In genomic region chrX:137565921-137566745, GRCh38 we compare ENCODE assay signal across 8 cellular contexts. TPM values are rescaled to one million over a fixed set of nuclear protein-coding genes. Genes with fewer than 3 reads are reported as not detected.
DNase-seq lines count a peak whose midpoint lies in the region; ATAC-seq and TF ChIP-seq lines count a peak whose summit lies in the region.

Gene ZIC3, plus strand, starts transcription at chrX:137566127. Its CDS starts 565 bp downstream, at chrX:137566692.

- DNase-seq in H7 (peak; percentile 98), SK-N-MC (ENCODE audit: low read depth, low spot score) (no peak), fibroblast of pulmonary artery (ENCODE audit: low read depth) (peak; percentile 17)

- no peak within 1 kb of the TSS for H3K9ac ChIP-seq in SK-N-MC (ENCODE audit: insufficient read length)

- H3K4me3 Mint-ChIP-seq in nephron: peak within 1 kb of the TSS; percentile 80 to 89 (median 88)

- peaks cover 98% of the 10 kb centered on the region for H3K27me3 Mint-ChIP-seq in nephron (ENCODE audit: low read depth)

- peak within 1 kb of the TSS; percentile 92 for H3K4me3 ChIP-seq in H7 (ENCODE audit: insufficient read depth, low read depth, low read length)
- H3K4me3 ChIP-seq in SK-N-MC: peak within 1 kb of the TSS; percentile 64
- H3K4me3 ChIP-seq in fibroblast of pulmonary artery (replicated peaks; ENCODE audit: low read depth, low read length): peak within 1 kb of the TSS; percentile 37

- no peaks in the 10 kb centered on the region for H3K9me3 ChIP-seq in SK-N-MC (ENCODE audit: low read depth, low read length)

- peaks cover 9% of the 10 kb centered on the region for H3K9me3 Mint-ChIP-seq in nephron

- H3K4me1 Mint-ChIP-seq in nephron: peaks cover 9% of the 10 kb centered on the region

- no peak within 1 kb of the TSS for H3K27ac ChIP-seq in SK-N-MC

- H3K36me3 Mint-ChIP-seq in nephron (ENCODE audit: low read depth): no peaks in the 10 kb centered on the region

- ATAC-seq in HG03045 (IDR thresholded peaks at IDR 0.05; ENCODE audit: unreplicated experiment): no peak
- ATAC-seq in HG02870 (IDR thresholded peaks at IDR 0.05; ENCODE audit: unreplicated experiment): no peak
- ATAC-seq in HG02571 (IDR thresholded peaks at IDR 0.05; ENCODE audit: unreplicated experiment): no peak
- ATAC-seq in GM21515 (IDR thresholded peaks at IDR 0.05; ENCODE audit: unreplicated experiment): no peak

- H3K27ac Mint-ChIP-seq in nephron: peak within 1 kb of the TSS in 2 of 3 experiments; percentile 3 to 57

- H3K27me3 ChIP-seq in H7 (ENCODE audit: control insufficient read depth, insufficient read depth, low read length): peaks cover 10% of the 10 kb centered on the region; the same call in 1 of the 2 replicates

- H3K36me3 ChIP-seq in H7 (replicated peaks; ENCODE audit: control insufficient read depth, insufficient read depth, low read length) (peaks cover 6% of the 10 kb centered on the region), SK-N-MC (ENCODE audit: insufficient read depth, low read length) (no peaks in the 10 kb centered on the region)

- TF ChIP-seq CTCF in fibroblast of pulmonary artery (IDR thresholded peaks at IDR 0.05; ENCODE audit: low read length, missing control alignments) (no peak), nephron (IDR thresholded peaks at IDR 0.05; ENCODE audit: unreplicated experiment in 3 of 3) (no peak)

RNA-seq across cellular contexts. Expression of gene ZIC3, which starts in this region (rescaled TPM):
- 114 and 140 TPM in 2 replicates for total RNA-seq in H7 (2014; rRNA removed; shearing (Covaris generic))

Comparison
In these comparisons a context has a peak if more than half of its experiments do, and no peak if none do; other contexts are left out.
1. H3K4me3 ChIP-seq: peak in every context shown above with its lines; median percentile 92 in H7; 64 in SK-N-MC; 37 in fibroblast of pulmonary artery.